Comparison of ENCODE assay signal across 24 cellular contexts in the genomic region with DNA sequence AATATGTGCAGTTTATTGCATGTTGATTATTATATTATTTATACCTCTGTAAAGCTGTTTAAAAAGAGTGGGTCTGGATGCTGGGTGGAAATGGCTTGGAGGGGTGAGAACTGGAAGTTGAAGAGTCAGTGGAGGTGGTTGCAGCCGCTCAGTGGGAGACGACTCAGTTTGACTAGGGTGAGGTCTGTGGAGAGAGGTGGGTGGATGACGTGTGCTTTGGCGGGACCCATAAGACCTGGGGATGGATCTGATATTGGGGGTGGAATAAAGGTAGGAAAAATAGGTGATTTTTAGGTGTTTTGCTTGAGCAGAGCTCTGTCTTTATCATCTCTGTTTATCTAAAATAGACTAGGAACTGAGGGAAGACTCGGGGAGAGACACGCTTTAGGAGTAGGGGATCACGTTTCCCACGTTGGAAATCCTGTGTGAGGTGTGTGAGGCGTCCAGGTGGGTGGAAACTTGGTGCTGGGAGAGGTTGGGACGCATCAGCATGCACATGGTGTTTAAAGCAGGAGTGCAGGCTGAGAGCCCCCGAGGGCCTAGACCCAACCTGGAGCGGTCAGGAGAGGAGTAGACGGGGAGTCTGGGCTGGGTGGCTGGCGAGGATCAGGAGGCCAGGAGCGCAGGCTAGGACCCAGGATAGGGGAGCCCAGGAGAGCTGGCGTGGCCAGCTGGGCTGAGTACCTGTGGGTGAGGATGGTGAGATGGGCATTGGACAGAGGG.
"Had no signal": no experiment of that assay in that cellular context is flagged by ENCODE, and none has a peak within 500 bp of the region (broad histone marks: within the 10 kb centered on the region; RNA-seq: fewer than 3 reads in every experiment).

No MANE protein-coding gene starts in this region.

- H3K9me3 ChIP-seq: left lung, pancreas had no signal

- H3K36me3 ChIP-seq: left lung, pancreas had no signal

- H3K27me3 Mint-ChIP-seq: activated CD4-positive, alpha-beta memory T cell treated with anti-CD3 and anti-CD28 coated beads, Interleukin-2, amount 10 ng/mL, durations not matched to agents 7 days and 5 days; activated CD4-positive, alpha-beta T cell treated with anti-CD3 and anti-CD28 coated beads, Interleukin-2, amount 10 ng/mL, durations not matched to agents 24 days and 14 days; activated naive CD4-positive, alpha-beta T cell treated with anti-CD3 and anti-CD28 coated beads, Interleukin-2, amount 50 U/mL, for 24 hours; brain; T-cell had no signal

- H3K4me1 ChIP-seq: left lung, pancreas had no signal

- H3K27me3 ChIP-seq: dorsolateral prefrontal cortex, left lung, pancreas had no signal

- H3K36me3 Mint-ChIP-seq: activated naive CD4-positive, alpha-beta T cell treated with anti-CD3 and anti-CD28 coated beads, Interleukin-2, amount 50 U/mL, for 24 hours; immature natural killer cell; mesothelial cell of epicardium; stimulated activated effector memory CD8-positive, alpha-beta T cell treated with anti-CD3 and anti-CD28 coated beads, Interleukin-12 subunit alpha, Interleukin-12 subunit beta, amount 100 ng/mL, for 72 hours; T-cell had no signal

- H3K27ac Mint-ChIP-seq: activated CD4-positive, alpha-beta memory T cell treated with anti-CD3 and anti-CD28 coated beads, Interleukin-2, amount 10 ng/mL, durations not matched to agents 7 days and 5 days; activated CD4-positive, alpha-beta T cell treated with anti-CD3 and anti-CD28 coated beads, Interleukin-2, amount 10 ng/mL, durations not matched to agents 24 days and 14 days; activated naive CD4-positive, alpha-beta T cell treated with anti-CD3 and anti-CD28 coated beads, Interleukin-2, amount 50 U/mL, for 24 hours; activated T-helper 1 cell treated with anti-CD3 and anti-CD28 coated beads, Interleukin-12 subunit alpha, Interleukin-12 subunit beta, Interleukin-2, Interleukin-4 antibody, amounts not matched to agents 30 ng/mL and 10 ng/mL and 1 ng/mL, durations not matched to agents 14 hours and 24 hours and 36 hours; brain; immature natural killer cell; mesothelial cell of epicardium; nephron; stimulated activated effector memory CD8-positive, alpha-beta T cell treated with anti-CD3 and anti-CD28 coated beads, Interleukin-12 subunit alpha, Interleukin-12 subunit beta, amount 100 ng/mL, for 72 hours; T-cell; T-helper 2 cell treated with Interferon-gamma antibody and Interleukin-4, amounts not matched to agents 5 μg/mL and 100 μg/mL, for 36 hours had no signal

- H3K4me1 Mint-ChIP-seq: activated CD4-positive, alpha-beta memory T cell treated with anti-CD3 and anti-CD28 coated beads, Interleukin-2, amount 10 ng/mL, durations not matched to agents 7 days and 5 days; activated CD4-positive, alpha-beta T cell treated with anti-CD3 and anti-CD28 coated beads, Interleukin-2, amount 10 ng/mL, durations not matched to agents 24 days and 14 days; activated naive CD4-positive, alpha-beta T cell treated with anti-CD3 and anti-CD28 coated beads, Interleukin-2, amount 50 U/mL, for 24 hours; brain; mesothelial cell of epicardium; stimulated activated effector memory CD8-positive, alpha-beta T cell treated with anti-CD3 and anti-CD28 coated beads, Interleukin-12 subunit alpha, Interleukin-12 subunit beta, amount 100 ng/mL, for 72 hours; T-cell had no signal

- DNase-seq: activated CD4-positive, alpha-beta memory T cell treated with anti-CD3 and anti-CD28 coated beads, Interleukin-2, amount 10 ng/mL, durations not matched to agents 7 days and 5 days; activated CD4-positive, alpha-beta T cell treated with anti-CD3 and anti-CD28 coated beads, Interleukin-2, amount 10 ng/mL, durations not matched to agents 24 days and 14 days; activated gamma-delta T cell; anterior cingulate cortex; immature natural killer cell; kidney glomerular epithelial cell; left lung; mammary epithelial cell; stimulated activated CD4-positive, alpha-beta T cell treated with anti-CD3 and anti-CD28 coated beads, Interleukin-1b, Interleukin-23, amount 100 ng/mL, for 48 hours; T-cell; trophoblast cell had no signal

- FAIRE-seq: colon, pancreas had no signal

- H3K27ac ChIP-seq: dorsolateral prefrontal cortex, left lung, pancreas, VCaP had no signal

- ATAC-seq: activated CD4-positive, CD25-positive, alpha-beta regulatory T cell treated with anti-CD3 and anti-CD28 coated beads, Interleukin-2, amount 50 U/mL, for 24 hours; left lung; pancreas; right cardiac atrium; stimulated activated effector memory CD8-positive, alpha-beta T cell treated with anti-CD3 and anti-CD28 coated beads, Interleukin-12 subunit alpha, Interleukin-12 subunit beta, amount 100 ng/mL, for 72 hours; T-cell had no signal

- H3K9me3 Mint-ChIP-seq: activated CD4-positive, alpha-beta memory T cell treated with anti-CD3 and anti-CD28 coated beads, Interleukin-2, amount 10 ng/mL, durations not matched to agents 7 days and 5 days; activated CD4-positive, alpha-beta T cell treated with anti-CD3 and anti-CD28 coated beads, Interleukin-2, amount 10 ng/mL, durations not matched to agents 24 days and 14 days; activated naive CD4-positive, alpha-beta T cell treated with anti-CD3 and anti-CD28 coated beads, Interleukin-2, amount 50 U/mL, for 24 hours; activated T-helper 1 cell treated with anti-CD3 and anti-CD28 coated beads, Interleukin-12 subunit alpha, Interleukin-12 subunit beta, Interleukin-2, Interleukin-4 antibody, amounts not matched to agents 30 ng/mL and 10 ng/mL and 1 ng/mL, durations not matched to agents 14 hours and 24 hours and 36 hours; brain; immature natural killer cell; mesothelial cell of epicardium; nephron; stimulated activated effector memory CD8-positive, alpha-beta T cell treated with anti-CD3 and anti-CD28 coated beads, Interleukin-12 subunit alpha, Interleukin-12 subunit beta, amount 100 ng/mL, for 72 hours; T-cell; T-helper 2 cell treated with Interferon-gamma antibody and Interleukin-4, amounts not matched to agents 5 μg/mL and 100 μg/mL, for 36 hours had no signal

- H3K4me3 Mint-ChIP-seq: activated CD4-positive, alpha-beta memory T cell treated with anti-CD3 and anti-CD28 coated beads, Interleukin-2, amount 10 ng/mL, durations not matched to agents 7 days and 5 days; activated CD4-positive, alpha-beta T cell treated with anti-CD3 and anti-CD28 coated beads, Interleukin-2, amount 10 ng/mL, durations not matched to agents 24 days and 14 days; activated naive CD4-positive, alpha-beta T cell treated with anti-CD3 and anti-CD28 coated beads, Interleukin-2, amount 50 U/mL, for 24 hours; activated T-helper 1 cell treated with anti-CD3 and anti-CD28 coated beads, Interleukin-12 subunit alpha, Interleukin-12 subunit beta, Interleukin-2, Interleukin-4 antibody, amounts not matched to agents 30 ng/mL and 10 ng/mL and 1 ng/mL, durations not matched to agents 14 hours and 24 hours and 36 hours; brain; immature natural killer cell; mesothelial cell of epicardium; nephron; stimulated activated effector memory CD8-positive, alpha-beta T cell treated with anti-CD3 and anti-CD28 coated beads, Interleukin-12 subunit alpha, Interleukin-12 subunit beta, amount 100 ng/mL, for 72 hours; T-cell; T-helper 2 cell treated with Interferon-gamma antibody and Interleukin-4, amounts not matched to agents 5 μg/mL and 100 μg/mL, for 36 hours had no signal

- H3K4me3 ChIP-seq: dorsolateral prefrontal cortex, left lung, pancreas had no signal
